Comparison of ENCODE assay signal across 1 cellular context in genomic region chr15:91335702-91336101, GRCh38.
TF ChIP-seq lines count a peak whose summit lies in the region.

No MANE protein-coding gene starts in this region.

TF ChIP-seq in SK-N-SH, 30 proteins besides CTCF, POLR2A, EP300 and RAD21 (continued from another document):
- TF ChIP-seq, protein P1, sequence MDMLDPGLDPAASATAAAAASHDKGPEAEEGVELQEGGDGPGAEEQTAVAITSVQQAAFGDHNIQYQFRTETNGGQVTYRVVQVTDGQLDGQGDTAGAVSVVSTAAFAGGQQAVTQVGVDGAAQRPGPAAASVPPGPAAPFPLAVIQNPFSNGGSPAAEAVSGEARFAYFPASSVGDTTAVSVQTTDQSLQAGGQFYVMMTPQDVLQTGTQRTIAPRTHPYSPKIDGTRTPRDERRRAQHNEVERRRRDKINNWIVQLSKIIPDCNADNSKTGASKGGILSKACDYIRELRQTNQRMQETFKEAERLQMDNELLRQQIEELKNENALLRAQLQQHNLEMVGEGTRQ (IDR thresholded peaks at IDR 0.05; ENCODE audit: borderline replicate concordance, low read depth, low read length) = no peak
- TF ChIP-seq RCOR1 (IDR thresholded peaks at IDR 0.05; ENCODE audit: low read length) = peak; percentile 92
- TF ChIP-seq, protein P2, sequence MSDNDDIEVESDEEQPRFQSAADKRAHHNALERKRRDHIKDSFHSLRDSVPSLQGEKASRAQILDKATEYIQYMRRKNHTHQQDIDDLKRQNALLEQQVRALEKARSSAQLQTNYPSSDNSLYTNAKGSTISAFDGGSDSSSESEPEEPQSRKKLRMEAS (IDR thresholded peaks at IDR 0.05; ENCODE audit: low read depth) = no peak
- TF ChIP-seq, protein P3, sequence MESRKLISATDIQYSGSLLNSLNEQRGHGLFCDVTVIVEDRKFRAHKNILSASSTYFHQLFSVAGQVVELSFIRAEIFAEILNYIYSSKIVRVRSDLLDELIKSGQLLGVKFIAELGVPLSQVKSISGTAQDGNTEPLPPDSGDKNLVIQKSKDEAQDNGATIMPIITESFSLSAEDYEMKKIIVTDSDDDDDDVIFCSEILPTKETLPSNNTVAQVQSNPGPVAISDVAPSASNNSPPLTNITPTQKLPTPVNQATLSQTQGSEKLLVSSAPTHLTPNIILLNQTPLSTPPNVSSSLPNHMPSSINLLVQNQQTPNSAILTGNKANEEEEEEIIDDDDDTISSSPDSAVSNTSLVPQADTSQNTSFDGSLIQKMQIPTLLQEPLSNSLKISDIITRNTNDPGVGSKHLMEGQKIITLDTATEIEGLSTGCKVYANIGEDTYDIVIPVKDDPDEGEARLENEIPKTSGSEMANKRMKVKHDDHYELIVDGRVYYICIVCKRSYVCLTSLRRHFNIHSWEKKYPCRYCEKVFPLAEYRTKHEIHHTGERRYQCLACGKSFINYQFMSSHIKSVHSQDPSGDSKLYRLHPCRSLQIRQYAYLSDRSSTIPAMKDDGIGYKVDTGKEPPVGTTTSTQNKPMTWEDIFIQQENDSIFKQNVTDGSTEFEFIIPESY (IDR thresholded peaks at IDR 0.05; ENCODE audit: borderline replicate concordance, low read depth) = no peak
- no peak for TF ChIP-seq ELF1 (IDR thresholded peaks at IDR 0.05)
- no peak for TF ChIP-seq TCF12 (IDR thresholded peaks at IDR 0.05)
- TF ChIP-seq NRF1 (IDR thresholded peaks at IDR 0.05; ENCODE audit: low read depth, low read length) = no peak
- TF ChIP-seq SIN3A (IDR thresholded peaks at IDR 0.05; ENCODE audit: borderline replicate concordance, low read depth, low read length) = no peak
- TF ChIP-seq TAF1 (IDR thresholded peaks at IDR 0.05; ENCODE audit: borderline replicate concordance, low read depth, low read length) = no peak
- TF ChIP-seq MXI1 (IDR thresholded peaks at IDR 0.05; ENCODE audit: low read depth, low read length) = peak; percentile 66; the same call in 1 of the 2 replicates
- TF ChIP-seq PBX3 (IDR thresholded peaks at IDR 0.05) = no peak
- no peak for TF ChIP-seq CHD2 (IDR thresholded peaks at IDR 0.05; ENCODE audit: low read length, partially characterized antibody)
- no peak for TF ChIP-seq FOSL2 (IDR thresholded peaks at IDR 0.05; ENCODE audit: borderline replicate concordance, low read depth)
- no peak for TF ChIP-seq NFIC (IDR thresholded peaks at IDR 0.05; ENCODE audit: borderline replicate concordance)
